ENCODE assay signal across 19 cellular contexts in the genomic region with DNA sequence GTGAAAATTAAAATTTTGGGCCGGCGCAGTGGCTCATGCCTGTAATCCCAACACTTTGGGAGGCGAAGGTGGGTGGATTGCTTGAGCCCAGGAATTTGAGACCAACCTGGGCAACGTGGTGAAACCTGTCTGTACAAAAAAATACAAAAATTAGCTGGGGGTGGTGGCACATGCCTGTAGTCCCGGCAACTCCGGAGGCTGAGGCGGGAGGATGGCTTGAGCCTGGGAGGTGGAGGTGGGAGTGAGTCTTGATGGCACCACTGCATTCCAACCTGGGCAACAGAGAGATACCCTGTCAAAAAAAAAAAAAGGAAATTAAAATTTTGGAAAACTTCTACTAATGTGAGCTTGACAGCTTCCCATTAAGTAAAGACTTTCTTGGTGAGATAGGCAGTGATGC. TPM values are rescaled to one million over a fixed set of nuclear protein-coding genes. Genes with fewer than 3 reads are reported as not detected.
A peak's percentile ranks its signal among the peaks of the same experiment; 100 is the strongest.
DNase-seq lines count a peak whose midpoint lies in the region; ATAC-seq, FAIRE-seq and TF ChIP-seq lines count a peak whose summit lies in the region.
"Had no signal": no experiment of that assay in that cellular context is flagged by ENCODE, and none has a peak within 500 bp of the region (broad histone marks: within the 10 kb centered on the region; RNA-seq: fewer than 3 reads in every experiment).

No MANE protein-coding gene starts in this region.

- H4K91ac ChIP-seq in trophoblast cell (ENCODE audit: low read depth, low read length), result no peak overlapping the region

- H3F3A ChIP-seq in Loucy (ENCODE audit: low read depth) (no peaks in the 10 kb centered on the region), smooth muscle cell (ENCODE audit: low read depth) (peaks cover 9% of the 10 kb centered on the region)

- peak overlapping the region; percentile 60 for H3K27ac Mint-ChIP-seq in activated CD4-positive, alpha-beta T cell treated with anti-CD3 and anti-CD28 coated beads for 36 hours

- TF ChIP-seq CTCF in Loucy (conservative IDR thresholded peaks at IDR 0.05; ENCODE audit: low read length), result no peak
- TF ChIP-seq CTCF in GM12878 (IDR thresholded peaks at IDR 0.05 in 2 of 3, conservative IDR thresholded peaks at IDR 0.05 in 1 of 3; ENCODE audit: control insufficient read depth in 2 of 3, extremely low read depth in 1 of 3, insufficient read depth in 1 of 3, low read depth in 3 of 3, low read length in 3 of 3), result no peak
- no peak for TF ChIP-seq CTCF in smooth muscle cell (IDR thresholded peaks at IDR 0.05; ENCODE audit: borderline replicate concordance, insufficient read depth, poor library complexity, severe bottlenecking)

- peaks cover 12% of the 10 kb centered on the region for H3K79me1 ChIP-seq in trophoblast cell (ENCODE audit: low read length)

- H3K9me3 ChIP-seq in Loucy (ENCODE audit: insufficient read depth, low read depth, low read length), result no peaks in the 10 kb centered on the region
- H3K9me3 ChIP-seq in GM12878 (replicated peaks; ENCODE audit: control insufficient read depth, insufficient read depth, low read length), result no peaks in the 10 kb centered on the region; the same call in 2 of the 3 replicates
- no peaks in the 10 kb centered on the region for H3K9me3 ChIP-seq in trophoblast cell (ENCODE audit: insufficient read depth, low read depth, low read length)
- no peaks in the 10 kb centered on the region for H3K9me3 ChIP-seq in smooth muscle cell (replicated peaks; ENCODE audit: low read depth)
- H3K9me3 ChIP-seq: A549, Caco-2, mucosa of descending colon, prostate gland had no signal

- no peak overlapping the region for H2AK5ac ChIP-seq in trophoblast cell (ENCODE audit: low read length)

- H3K27me3 Mint-ChIP-seq in activated CD4-positive, alpha-beta T cell treated with anti-CD3 and anti-CD28 coated beads for 36 hours, result no peaks in the 10 kb centered on the region

- H4K8ac ChIP-seq in trophoblast cell (ENCODE audit: low read depth, low read length), result no peak overlapping the region

- no peaks in the 10 kb centered on the region for H3K9me3 Mint-ChIP-seq in activated CD4-positive, alpha-beta T cell treated with anti-CD3 and anti-CD28 coated beads for 36 hours (ENCODE audit: low read depth)

- H3K23ac ChIP-seq in trophoblast cell (ENCODE audit: low read length), result no peak overlapping the region

- no peak overlapping the region for H3K18ac ChIP-seq in trophoblast cell (ENCODE audit: low read length)

- peaks cover 76% of the 10 kb centered on the region for H3K36me3 Mint-ChIP-seq in activated CD4-positive, alpha-beta T cell treated with anti-CD3 and anti-CD28 coated beads for 36 hours (ENCODE audit: low read depth)

- ATAC-seq in activated CD4-positive, alpha-beta T cell treated with anti-CD3 and anti-CD28 coated beads for 36 hours, result no peak
- ATAC-seq in GM12878, result no peak
- ATAC-seq: A549, esophagus mucosa, mucosa of descending colon had no signal

- H2BK120ac ChIP-seq in trophoblast cell (ENCODE audit: insufficient read depth, low read length, poor library complexity), result no peak overlapping the region

- TF ChIP-seq EP300 in GM12878 (IDR thresholded peaks at IDR 0.05; ENCODE audit: borderline replicate concordance in 1 of 2, control insufficient read depth in 1 of 2, low read depth in 2 of 2, low read length in 2 of 2), result no peak

- no peak for DNase-seq in activated CD4-positive, alpha-beta T cell treated with anti-CD3 and anti-CD28 coated beads for 36 hours
- no peak for DNase-seq in activated CD4-positive, alpha-beta T cell treated with anti-CD3 and anti-CD28 coated beads, Interleukin-2, amount 50 U/mL, for 48 hours
- no peak for DNase-seq in GM12878 (ENCODE audit: low read depth, low spot score)
- no peak for DNase-seq in trophoblast cell
- no peak for DNase-seq in cerebellum (ENCODE audit: low spot score)
- DNase-seq in smooth muscle cell (lab: John Stamatoyannopoulos, UW; ENCODE audit: unreplicated experiment), result no peak
- DNase-seq in HCEC 1CT, result no peak
- DNase-seq: aorta, Caco-2, cortex of kidney, KG1, mucosa of descending colon, NCI-H1417 treated with DMSO at 0.1 percent for 48 hours, NCI-H226 had no signal

- H3K27me3 ChIP-seq in Loucy (ENCODE audit: insufficient read depth, low read length, poor library complexity, severe bottlenecking) (peaks cover 6% of the 10 kb centered on the region), GM12878 (replicated peaks in 1 of 2; ENCODE audit: control insufficient read depth in 2 of 2, insufficient read depth in 2 of 2, low read length in 1 of 2) (no peaks in the 10 kb centered on the region), trophoblast cell (ENCODE audit: insufficient read depth, low read length) (no peaks in the 10 kb centered on the region), smooth muscle cell (ENCODE audit: low read depth) (no peaks in the 10 kb centered on the region)
- H3K27me3 ChIP-seq: hepatocyte had no signal

- H3K14ac ChIP-seq in trophoblast cell (ENCODE audit: low read length), result no peak overlapping the region

- peaks cover 50% of the 10 kb centered on the region for H3K4me1 Mint-ChIP-seq in activated CD4-positive, alpha-beta T cell treated with anti-CD3 and anti-CD28 coated beads for 36 hours

- H3K27ac ChIP-seq in GM12878 (ENCODE audit: control insufficient read depth, insufficient read depth), result no peak overlapping the region
- H3K27ac ChIP-seq in trophoblast cell (ENCODE audit: low read depth, low read length), result no peak overlapping the region
- no peak overlapping the region for H3K27ac ChIP-seq in smooth muscle cell (ENCODE audit: low read depth)
- H3K27ac ChIP-seq: A549, hepatocyte, prostate gland had no signal

- CTCF ChIA-PET in activated CD4-positive, alpha-beta T cell treated with anti-CD3 and anti-CD28 coated beads for 36 hours (lab: Charles Lee), result interaction anchor here (0.6 to 1.4 kb wide), 4 partner anchors 9 to 173 kb away, joined by 3 to 5 read pairs (median 4); no protein-coding TSS in a partner anchor
- CTCF ChIA-PET in GM12878 (lab: Yijun Ruan, JAX), result interaction anchor here (0.6 to 1.7 kb wide), 6 partner anchors 9 to 199 kb away, joined by 3 to 7 read pairs (median 4); partner anchors contain the start of genes SLC12A9 and UFSP1

- H2BK5ac ChIP-seq in trophoblast cell (ENCODE audit: low read depth, low read length, poor library complexity), result no peak overlapping the region

- intact Hi-C loops in activated CD4-positive, alpha-beta T cell treated with anti-CD3 and anti-CD28 coated beads for 36 hours (cut with DNase I, micrococcal nuclease), result loop anchor here (5.0 to 10.0 kb wide), 2 partner anchors 266 to 793 kb away; partner anchors contain the start of genes COPS6 (in 1 of the 2), MOSPD3 (in 1 of the 2) and ZNF3 (in 1 of the 2)
- intact Hi-C loops in GM12878 (cut with micrococcal nuclease; ENCODE audit: unreplicated experiment), result no loop called here

- H3K9me2 ChIP-seq in Loucy (replicated peaks; ENCODE audit: low read depth, low read length), result no peaks in the 10 kb centered on the region

- H3K79me2 ChIP-seq in Loucy (ENCODE audit: insufficient read depth, low read length) (peaks cover 83% of the 10 kb centered on the region), GM12878 (ENCODE audit: control insufficient read depth, insufficient read depth, low read length) (peaks cover 71% of the 10 kb centered on the region), trophoblast cell (ENCODE audit: control insufficient read depth, insufficient read depth, low read length, poor library complexity) (peaks cover 31% of the 10 kb centered on the region), smooth muscle cell (ENCODE audit: low read depth) (peaks cover 71% of the 10 kb centered on the region)

- 69% methylated on average over 7 of the region's 7 CpGs for WGBS in GM12878 (ENCODE audit: insufficient coverage, insufficient replicate concordance, low lambda C conversion rate, missing lambda C conversion rate)
- WGBS in trophoblast cell (ENCODE audit: extremely low coverage, insufficient coverage, insufficient read length), result no CpG with 5 or more reads among the region's 7 CpGs
- 85% methylated on average over 7 of the region's 7 CpGs for WGBS in smooth muscle cell (ENCODE audit: low lambda C conversion rate)

- H3K4ac ChIP-seq in trophoblast cell (ENCODE audit: low read depth, low read length), result peak overlapping the region; percentile 77

- BruUV-seq in GM12878 (replicated peaks; lab: Mats Ljungman, UMichigan), result no TSS peak

- H2AFZ ChIP-seq in Loucy (ENCODE audit: low read length) (no peak overlapping the region), GM12878 (ENCODE audit: control insufficient read depth, low read depth, low read length) (no peak overlapping the region), trophoblast cell (ENCODE audit: insufficient read depth, low read length, poor library complexity) (no peak overlapping the region), smooth muscle cell (ENCODE audit: low read depth) (no peak overlapping the region)
- H2AFZ ChIP-seq: hepatocyte had no signal

- SMC1A ChIA-PET in GM12878 (lab: Charles Lee; ENCODE audit: uncharacterized antibody, unreplicated experiment), result interaction anchor here (4.1 kb wide), 1 partner anchor 10 kb away, joined by 33 read pairs; the partner anchor contains the start of gene UFSP1

- H3K4me2 ChIP-seq in Loucy (ENCODE audit: low read depth, low read length, poor library complexity, severe bottlenecking), result peak overlapping the region; percentile 92
- peak overlapping the region; percentile 65 for H3K4me2 ChIP-seq in GM12878 (ENCODE audit: control insufficient read depth, insufficient read depth)
- no peak overlapping the region for H3K4me2 ChIP-seq in trophoblast cell (ENCODE audit: low read length)
- no peak overlapping the region for H3K4me2 ChIP-seq in smooth muscle cell
- H3K4me2 ChIP-seq: A549, hepatocyte had no signal

- peaks cover 42% of the 10 kb centered on the region; the same call in 1 of the 2 replicates for H3K36me3 ChIP-seq in Loucy (ENCODE audit: insufficient read depth, low read length)
- H3K36me3 ChIP-seq in GM12878 (ENCODE audit: control insufficient read depth in 2 of 2, insufficient read depth in 2 of 2, low read length in 1 of 2), result peaks cover 13 to 31% of the 10 kb centered on the region in 2 experiments; a peak in 3 of 4 replicates
- peaks cover 51 to 59% of the 10 kb centered on the region in 2 experiments for H3K36me3 ChIP-seq in trophoblast cell (ENCODE audit: control insufficient read depth in 1 of 2, insufficient read depth in 2 of 2, low read length in 2 of 2)
- H3K36me3 ChIP-seq in smooth muscle cell (ENCODE audit: low read depth), result peaks cover 11% of the 10 kb centered on the region

- H3K4me3 ChIP-seq in Loucy (ENCODE audit: low read length, poor library complexity, severe bottlenecking), result peak overlapping the region; percentile 100
- H3K4me3 ChIP-seq in GM12878, result no peak overlapping the region
- H3K4me3 ChIP-seq in trophoblast cell (ENCODE audit: low read depth, low read length), result no peak overlapping the region
- H3K4me3 ChIP-seq in smooth muscle cell, result no peak overlapping the region
- H3K4me3 ChIP-seq: A549, hepatocyte, mucosa of descending colon, prostate gland had no signal

- RAD21 ChIA-PET in GM12878 (lab: Charles Lee; ENCODE audit: unreplicated experiment), result no interaction called here

- H3K4me1 ChIP-seq in Loucy (ENCODE audit: insufficient read depth, low read length, poor library complexity, severe bottlenecking) (peaks cover 38% of the 10 kb centered on the region), GM12878 (ENCODE audit: control insufficient read depth, insufficient read depth, low read length) (peaks cover 6% of the 10 kb centered on the region; the same call in 1 of the 2 replicates), trophoblast cell (ENCODE audit: control insufficient read depth in 1 of 2, insufficient read depth in 2 of 2, low read length in 2 of 2) (peaks cover 5 to 10% of the 10 kb centered on the region in 2 experiments), smooth muscle cell (ENCODE audit: low read depth) (peaks cover 20% of the 10 kb centered on the region)

- FAIRE-seq in GM12878 (lab: Jason Lieb, UNC), result no peak
- FAIRE-seq: A549 had no signal

- no peak for TF ChIP-seq RAD21 in GM12878 (IDR thresholded peaks at IDR 0.05; ENCODE audit: insufficient read depth, low read depth, low read length)

- in situ Hi-C loops in GM12878 (cut with MboI), result no loop called here

- POLR2A ChIA-PET in activated CD4-positive, alpha-beta T cell treated with anti-CD3 and anti-CD28 coated beads for 36 hours (lab: Charles Lee), result interaction anchor here (0.7 to 2.1 kb wide), 2 partner anchors 10 to 46 kb away, joined by 3 to 9 read pairs; no protein-coding TSS in a partner anchor
- POLR2A ChIA-PET in GM12878 (lab: Charles Lee), result interaction anchor here (7.0 kb wide), 1 partner anchor 11 kb away, joined by 131 read pairs; the partner anchor contains the start of gene UFSP1

- H2BK12ac ChIP-seq in trophoblast cell (ENCODE audit: low read length), result no peak overlapping the region

- peak overlapping the region; percentile 21 for H3K4me3 Mint-ChIP-seq in activated CD4-positive, alpha-beta T cell treated with anti-CD3 and anti-CD28 coated beads for 36 hours

- peaks cover 72% of the 10 kb centered on the region for H4K20me1 ChIP-seq in Loucy (ENCODE audit: insufficient read depth, low read length, poor library complexity, severe bottlenecking)
- H4K20me1 ChIP-seq in GM12878 (ENCODE audit: control insufficient read depth, insufficient read depth), result peaks cover 3% of the 10 kb centered on the region; the same call in 1 of the 2 replicates
- H4K20me1 ChIP-seq in smooth muscle cell (ENCODE audit: low read depth), result peaks cover 73% of the 10 kb centered on the region

- TF ChIP-seq POLR2A in GM12878 (IDR thresholded peaks at IDR 0.05; ENCODE audit: low read depth, low read length), result no peak

- H4K12ac ChIP-seq in trophoblast cell (ENCODE audit: low read depth, low read length), result no peak overlapping the region

- H3K9ac ChIP-seq in Loucy (ENCODE audit: low read depth, low read length, poor library complexity, severe bottlenecking), result peak overlapping the region; percentile 61
- peak overlapping the region; percentile 26 for H3K9ac ChIP-seq in GM12878 (ENCODE audit: control insufficient read depth, insufficient read depth, low read length)
- H3K9ac ChIP-seq in trophoblast cell (ENCODE audit: low read length), result no peak overlapping the region
- no peak overlapping the region for H3K9ac ChIP-seq in smooth muscle cell (ENCODE audit: low read depth)

RNA-seq across cellular contexts. Expression of gene SRRT, which starts 3.1 kb away (rescaled TPM):
- 100 to 1,000 TPM; 253 to 260 TPM for total RNA-seq in activated CD4-positive, alpha-beta T cell treated with anti-CD3 and anti-CD28 coated beads for 36 hours
- 86.6 and 97.1 TPM in 2 replicates for total RNA-seq in GM12878 (2013; cell fraction: nucleolus; rRNA removed)
- total RNA-seq in GM12878 (2014; rRNA removed) (94.0 and 104 TPM in 2 replicates), GM12878 (2014; rRNA removed; fragmentation: Illumina TruSeq; extraction: Trizol) (58.3 and 67.6 TPM in 2 replicates), GM12878 (2021) (230 and 254 TPM in 2 replicates), cerebellum (34.2 TPM), smooth muscle cell (17.8 and 32.1 TPM in 2 replicates)
- polyA plus RNA-seq in GM12878 (2011; ENCODE audit: low read depth), result 170 TPM
- polyA plus RNA-seq in GM12878 (2011; rRNA removed) (24.2 and 43.9 TPM in 2 replicates), GM12878 (2014; fragmentation: Illumina TruSeq; extraction: Trizol) (69.0 and 120 TPM in 2 replicates), GM12878 (2014; fragmentation: Nextera tagmentation; extraction: Ambion mirVana) (10 to 100 TPM; 11.1 to 33.6 TPM), GM12878 (2014; rRNA removed) (119 and 148 TPM in 2 replicates), GM12878 (2016; fragmentation: Nextera tagmentation; extraction: Ambion mirVana) (100 to 1,000 TPM; 187 to 189 TPM), smooth muscle cell (63.6 and 87.5 TPM in 2 replicates)
- polyA plus RNA-seq in GM12878 (2011; cell fraction: cytosol; rRNA removed), result 44.5 and 51.1 TPM in 2 replicates
- polyA plus RNA-seq in GM12878 (2011; cell fraction: nucleus; rRNA removed), result 387 and 494 TPM in 2 replicates
- 115 and 154 TPM in 2 replicates for polyA plus RNA-seq in GM12878 (2012)
- polyA minus RNA-seq in GM12878 (2011; rRNA and poly(A)+ RNA removed), result 31.1 and 33.8 TPM in 2 replicates
- 38.4 and 40.6 TPM in 2 replicates for polyA minus RNA-seq in GM12878 (2011; cell fraction: cytosol; rRNA and poly(A)+ RNA removed)
- 57.3 and 98.4 TPM in 2 replicates for polyA minus RNA-seq in GM12878 (2011; cell fraction: nucleus; rRNA and poly(A)+ RNA removed)
- polyA plus RNA-seq in trophoblast cell (2013), result 115 and 117 TPM in 2 replicates

RNA-seq across cellular contexts. Expression of gene TRIP6, which starts 10.8 kb away (rescaled TPM):
- 10 to 100 TPM; 22.2 to 31.1 TPM for total RNA-seq in activated CD4-positive, alpha-beta T cell treated with anti-CD3 and anti-CD28 coated beads for 36 hours
- total RNA-seq in GM12878 (2013; cell fraction: nucleolus; rRNA removed), result 23.7 and 24.0 TPM in 2 replicates
- total RNA-seq in GM12878 (2014; rRNA removed) (26.4 and 32.3 TPM in 2 replicates), GM12878 (2014; rRNA removed; fragmentation: Illumina TruSeq; extraction: Trizol) (15.4 and 16.2 TPM in 2 replicates), GM12878 (2021) (45.3 and 47.4 TPM in 2 replicates), cerebellum (7.6 TPM), smooth muscle cell (41.9 and 46.8 TPM in 2 replicates)
- polyA plus RNA-seq in GM12878 (2011; ENCODE audit: low read depth), result 10.0 TPM
- polyA plus RNA-seq in GM12878 (2011; rRNA removed) (14.2 and 21.3 TPM in 2 replicates), GM12878 (2014; fragmentation: Illumina TruSeq; extraction: Trizol) (1.7 and 8.5 TPM in 2 replicates), GM12878 (2014; fragmentation: Nextera tagmentation; extraction: Ambion mirVana) (1 to 10 TPM; 2.5 to 7.1 TPM), GM12878 (2014; rRNA removed) (36.6 and 40.3 TPM in 2 replicates), GM12878 (2016; fragmentation: Nextera tagmentation; extraction: Ambion mirVana) (10 to 100 TPM; 29.7 to 36.5 TPM), smooth muscle cell (65.6 and 87.0 TPM in 2 replicates)
- 24.6 and 35.7 TPM in 2 replicates for polyA plus RNA-seq in GM12878 (2011; cell fraction: cytosol; rRNA removed)
- polyA plus RNA-seq in GM12878 (2011; cell fraction: nucleus; rRNA removed), result 37.9 and 42.2 TPM in 2 replicates
- polyA plus RNA-seq in GM12878 (2012), result 29.8 and 31.4 TPM in 2 replicates
- polyA minus RNA-seq in GM12878 (2011; rRNA and poly(A)+ RNA removed), result 12.7 and 22.8 TPM in 2 replicates
- 7.1 and 9.1 TPM in 2 replicates for polyA minus RNA-seq in GM12878 (2011; cell fraction: cytosol; rRNA and poly(A)+ RNA removed)
- 12.3 and 19.0 TPM in 2 replicates for polyA minus RNA-seq in GM12878 (2011; cell fraction: nucleus; rRNA and poly(A)+ RNA removed)
- 75.4 and 76.0 TPM in 2 replicates for polyA plus RNA-seq in trophoblast cell (2013)

RNA-seq across cellular contexts. Expression of gene UFSP1, which starts 11.5 kb away (rescaled TPM):
- 1 to 10 TPM; 1.5 to 1.7 TPM for total RNA-seq in activated CD4-positive, alpha-beta T cell treated with anti-CD3 and anti-CD28 coated beads for 36 hours
- 5.4 and 5.8 TPM in 2 replicates for total RNA-seq in GM12878 (2013; cell fraction: nucleolus; rRNA removed)
- 10.6 and 10.8 TPM in 2 replicates for total RNA-seq in GM12878 (2014; rRNA removed)
- total RNA-seq in GM12878 (2014; rRNA removed; fragmentation: Illumina TruSeq; extraction: Trizol), result 1.3 and 1.6 TPM in 2 replicates
- total RNA-seq in GM12878 (2021), result 4.7 and 5.6 TPM in 2 replicates
- not detected for polyA plus RNA-seq in GM12878 (2011; ENCODE audit: low read depth)
- polyA plus RNA-seq in GM12878 (2011; rRNA removed), result 0.20 and 0.96 TPM in 2 replicates
- 0.43 and 1.2 TPM in 2 replicates for polyA plus RNA-seq in GM12878 (2011; cell fraction: cytosol; rRNA removed)
- 1.9 and 2.5 TPM in 2 replicates for polyA plus RNA-seq in GM12878 (2011; cell fraction: nucleus; rRNA removed)
- 1.0 and 1.2 TPM in 2 replicates for polyA plus RNA-seq in GM12878 (2012)
- 0.48 and 0.75 TPM in 2 replicates for polyA plus RNA-seq in GM12878 (2014; fragmentation: Illumina TruSeq; extraction: Trizol)
- polyA plus RNA-seq in GM12878 (2014; fragmentation: Nextera tagmentation; extraction: Ambion mirVana), result under 1 TPM; 0.14 to 0.57 TPM
- polyA plus RNA-seq in GM12878 (2014; rRNA removed), result 7.2 and 9.7 TPM in 2 replicates
- 1 to 10 TPM; 4.0 to 4.6 TPM for polyA plus RNA-seq in GM12878 (2016; fragmentation: Nextera tagmentation; extraction: Ambion mirVana)
- polyA minus RNA-seq in GM12878 (2011; rRNA and poly(A)+ RNA removed), result 1.8 and 2.0 TPM in 2 replicates
- 1.2 TPM in 1 of 2 replicates, not detected in the other for polyA minus RNA-seq in GM12878 (2011; cell fraction: cytosol; rRNA and poly(A)+ RNA removed)
- polyA minus RNA-seq in GM12878 (2011; cell fraction: nucleus; rRNA and poly(A)+ RNA removed), result 5.0 and 8.5 TPM in 2 replicates
- 1.4 and 1.6 TPM in 2 replicates for polyA plus RNA-seq in trophoblast cell (2013)
- total RNA-seq in cerebellum, result 2.3 TPM
- 0.31 and 1.2 TPM in 2 replicates for total RNA-seq in smooth muscle cell
- polyA plus RNA-seq in smooth muscle cell, result 2.6 and 2.9 TPM in 2 replicates

RNA-seq across cellular contexts. Expression of gene ACHE, which starts 17.7 kb away (rescaled TPM):
- under 1 TPM in 1 of 2 experiments, not detected in 1; 0.09 TPM for total RNA-seq in activated CD4-positive, alpha-beta T cell treated with anti-CD3 and anti-CD28 coated beads for 36 hours
- total RNA-seq in GM12878 (2013; cell fraction: nucleolus; rRNA removed), result 7.2 and 9.2 TPM in 2 replicates
- total RNA-seq in GM12878 (2014; rRNA removed) (1.5 and 1.9 TPM in 2 replicates), GM12878 (2014; rRNA removed; fragmentation: Illumina TruSeq; extraction: Trizol) (0.72 and 0.74 TPM in 2 replicates), GM12878 (2021) (5.0 and 5.1 TPM in 2 replicates), cerebellum (14.4 TPM), smooth muscle cell (2.6 and 3.2 TPM in 2 replicates)
- 0.52 TPM for polyA plus RNA-seq in GM12878 (2011; ENCODE audit: low read depth)
- polyA plus RNA-seq in GM12878 (2011; rRNA removed) (0.97 and 2.3 TPM in 2 replicates), GM12878 (2014; fragmentation: Illumina TruSeq; extraction: Trizol) (0.21 and 0.69 TPM in 2 replicates), GM12878 (2014; fragmentation: Nextera tagmentation; extraction: Ambion mirVana) (under 1 TPM in 1 of 2 experiments, not detected in 1; 0.07 TPM), GM12878 (2014; rRNA removed) (4.5 and 6.7 TPM in 2 replicates), GM12878 (2016; fragmentation: Nextera tagmentation; extraction: Ambion mirVana) (1 to 10 TPM; 2.3 to 2.5 TPM), smooth muscle cell (2.8 and 3.5 TPM in 2 replicates)
- 1.5 and 2.4 TPM in 2 replicates for polyA plus RNA-seq in GM12878 (2011; cell fraction: cytosol; rRNA removed)
- 18.9 and 19.2 TPM in 2 replicates for polyA plus RNA-seq in GM12878 (2011; cell fraction: nucleus; rRNA removed)
- 2.8 and 3.2 TPM in 2 replicates for polyA plus RNA-seq in GM12878 (2012)
- polyA minus RNA-seq in GM12878 (2011; rRNA and poly(A)+ RNA removed), result 0.59 and 1.2 TPM in 2 replicates
- polyA minus RNA-seq in GM12878 (2011; cell fraction: cytosol; rRNA and poly(A)+ RNA removed), result 0.42 and 1.5 TPM in 2 replicates
- 2.3 and 3.5 TPM in 2 replicates for polyA minus RNA-seq in GM12878 (2011; cell fraction: nucleus; rRNA and poly(A)+ RNA removed)
- polyA plus RNA-seq in trophoblast cell (2013), result 10.2 and 11.1 TPM in 2 replicates

RNA-seq across cellular contexts. Expression of gene SLC12A9, which starts 25.5 kb away (rescaled TPM):
- total RNA-seq in activated CD4-positive, alpha-beta T cell treated with anti-CD3 and anti-CD28 coated beads for 36 hours, result 10 to 100 TPM; 13.6 to 15.6 TPM
- 21.5 and 26.6 TPM in 2 replicates for total RNA-seq in GM12878 (2013; cell fraction: nucleolus; rRNA removed)
- total RNA-seq in GM12878 (2014; rRNA removed), result 11.1 and 16.7 TPM in 2 replicates
- total RNA-seq in GM12878 (2014; rRNA removed; fragmentation: Illumina TruSeq; extraction: Trizol), result 5.5 and 6.3 TPM in 2 replicates
- 16.5 and 18.5 TPM in 2 replicates for total RNA-seq in GM12878 (2021)
- polyA plus RNA-seq in GM12878 (2011; ENCODE audit: low read depth), result 3.9 TPM
- polyA plus RNA-seq in GM12878 (2011; rRNA removed), result 8.6 and 15.3 TPM in 2 replicates
- 14.5 and 20.6 TPM in 2 replicates for polyA plus RNA-seq in GM12878 (2011; cell fraction: cytosol; rRNA removed)
- 53.9 and 65.6 TPM in 2 replicates for polyA plus RNA-seq in GM12878 (2011; cell fraction: nucleus; rRNA removed)
- polyA plus RNA-seq in GM12878 (2012), result 11.3 and 13.5 TPM in 2 replicates
- 4.3 and 10.9 TPM in 2 replicates for polyA plus RNA-seq in GM12878 (2014; fragmentation: Illumina TruSeq; extraction: Trizol)
- polyA plus RNA-seq in GM12878 (2014; fragmentation: Nextera tagmentation; extraction: Ambion mirVana), result under 1 TPM; 0.24 to 0.35 TPM
- 18.5 and 24.3 TPM in 2 replicates for polyA plus RNA-seq in GM12878 (2014; rRNA removed)
- polyA plus RNA-seq in GM12878 (2016; fragmentation: Nextera tagmentation; extraction: Ambion mirVana), result 1 to 10 TPM; 5.0 to 7.8 TPM
- polyA minus RNA-seq in GM12878 (2011; rRNA and poly(A)+ RNA removed), result 7.6 and 16.3 TPM in 2 replicates
- 5.8 and 6.3 TPM in 2 replicates for polyA minus RNA-seq in GM12878 (2011; cell fraction: cytosol; rRNA and poly(A)+ RNA removed)
- 7.0 and 10.4 TPM in 2 replicates for polyA minus RNA-seq in GM12878 (2011; cell fraction: nucleus; rRNA and poly(A)+ RNA removed)
- polyA plus RNA-seq in trophoblast cell (2013), result 18.4 and 20.0 TPM in 2 replicates
- total RNA-seq in cerebellum, result 24.4 TPM
- total RNA-seq in smooth muscle cell, result 8.9 and 16.8 TPM in 2 replicates
- polyA plus RNA-seq in smooth muscle cell, result 12.1 and 17.8 TPM in 2 replicates

Comparison
In these comparisons a context has a peak if more than half of its experiments do, and no peak if none do; other contexts are left out.
1. H3K4me2 ChIP-seq: peak in Loucy (single experiment) and GM12878 (single experiment); none in trophoblast cell (single experiment) and smooth muscle cell (single experiment).
2. H3K9ac ChIP-seq: peak in Loucy (single experiment) and GM12878 (single experiment); none in trophoblast cell (single experiment) and smooth muscle cell (single experiment).